8 cellular contexts compared by ENCODE assay signal in the genomic region with DNA sequence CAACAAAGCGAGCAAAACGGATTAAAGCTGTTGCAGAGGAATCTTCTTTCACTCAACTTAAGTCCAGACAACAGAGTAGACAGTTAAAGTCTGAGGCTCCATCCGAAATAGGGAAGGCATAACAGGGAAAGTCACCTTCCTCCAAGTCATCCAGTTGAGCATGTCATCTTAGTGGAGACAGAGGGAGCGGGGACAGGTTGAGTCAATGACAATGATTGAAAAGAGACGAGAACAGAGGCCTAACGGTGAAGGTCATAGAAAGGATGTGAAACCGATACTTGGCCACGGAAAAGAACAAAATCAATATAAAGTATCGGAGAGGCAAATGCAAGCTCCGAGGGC. TPM values are rescaled to one million over a fixed set of nuclear protein-coding genes. Genes with fewer than 3 reads are reported as not detected.
DNase-seq lines count a peak whose midpoint lies in the region; ATAC-seq and TF ChIP-seq lines count a peak whose summit lies in the region.

No MANE protein-coding gene starts in this region.

- DNase-seq in Caco-2 (peak in 1 of 2 experiments; percentile 2), right cardiac atrium (no peak)
- DNase-seq in activated CD8-positive, alpha-beta T cell treated with anti-CD3 and anti-CD28 coated beads, Interleukin-2, amount 10 ng/mL, durations not matched to agents 7 days and 5 days: no peak
- DNase-seq in activated CD4-positive, CD25-positive, alpha-beta regulatory T cell treated with anti-CD3 and anti-CD28 coated beads, Interleukin-2, amount 50 U/mL, for 72 hours: no peak
- no peak for DNase-seq in activated CD8-positive, alpha-beta memory T cell treated with anti-CD3 and anti-CD28 coated beads for 24 hours
- DNase-seq in effector CD4-positive, alpha-beta T cell: no peak

- BruUV-seq in Caco-2 (replicated peaks; lab: Mats Ljungman, UMichigan): no TSS peak

- H3K27ac Mint-ChIP-seq in Caco-2 (ENCODE audit: unreplicated experiment): peak overlapping the region; percentile 89
- peak overlapping the region; percentile 93 for H3K27ac Mint-ChIP-seq in activated CD8-positive, alpha-beta T cell treated with anti-CD3 and anti-CD28 coated beads, Interleukin-2, amount 10 ng/mL, durations not matched to agents 7 days and 5 days

- POLR2A ChIA-PET in Caco-2 (lab: Charles Lee): interaction anchor here (0.6 kb wide), 1 partner anchor 273 kb away, joined by 9 read pairs; no protein-coding TSS in a partner anchor
- POLR2A ChIA-PET in activated CD8-positive, alpha-beta T cell treated with anti-CD3 and anti-CD28 coated beads, Interleukin-2, amount 10 ng/mL, durations not matched to agents 7 days and 5 days (lab: Charles Lee): interaction anchor here (0.6 to 1.8 kb wide), 6 partner anchors 9 to 333 kb away, joined by 3 to 14 read pairs (median 4); partner anchors contain the start of gene DYM

- H3K36me3 ChIP-seq in Caco-2 (ENCODE audit: control insufficient read depth, insufficient read depth, low read length): no peaks in the 10 kb centered on the region
- H3K36me3 ChIP-seq in skeletal muscle satellite cell (ENCODE audit: insufficient read depth, low read length): peaks cover 53% of the 10 kb centered on the region

- H3K9ac ChIP-seq in skeletal muscle satellite cell (ENCODE audit: low read depth, low read length): peak overlapping the region; percentile 91

- no peaks in the 10 kb centered on the region for H3K27me3 Mint-ChIP-seq in Caco-2 (ENCODE audit: insufficient read depth, unreplicated experiment)
- H3K27me3 Mint-ChIP-seq in activated CD8-positive, alpha-beta T cell treated with anti-CD3 and anti-CD28 coated beads, Interleukin-2, amount 10 ng/mL, durations not matched to agents 7 days and 5 days (ENCODE audit: low read depth): no peaks in the 10 kb centered on the region

- H3K27ac ChIP-seq in right cardiac atrium (ENCODE audit: low read length): peak overlapping the region; percentile 87

- intact Hi-C loops in Caco-2 (cut with micrococcal nuclease; ENCODE audit: unreplicated experiment): no loop called here
- intact Hi-C loops in right cardiac atrium (cut with DNase I): no loop called here

- CTCF ChIA-PET in Caco-2 (lab: Charles Lee): interaction anchor here (1.2 to 1.3 kb wide), 2 partner anchors 298 to 372 kb away, joined by 3 read pairs; no protein-coding TSS in a partner anchor
- CTCF ChIA-PET in activated CD8-positive, alpha-beta T cell treated with anti-CD3 and anti-CD28 coated beads, Interleukin-2, amount 10 ng/mL, durations not matched to agents 7 days and 5 days (lab: Charles Lee): interaction anchor here (1.1 to 2.1 kb wide), 5 partner anchors 11 to 810 kb away, joined by 3 to 8 read pairs (median 4); partner anchors contain the start of gene DYM

- WGBS in right cardiac atrium: 1% methylated on average over 10 of the region's 10 CpGs

- H3K4me3 Mint-ChIP-seq in Caco-2 (ENCODE audit: unreplicated experiment): peak overlapping the region; percentile 98
- peak overlapping the region; percentile 87 for H3K4me3 Mint-ChIP-seq in activated CD8-positive, alpha-beta T cell treated with anti-CD3 and anti-CD28 coated beads, Interleukin-2, amount 10 ng/mL, durations not matched to agents 7 days and 5 days

- H3K4me3 ChIP-seq in Caco-2 (ENCODE audit: low read depth, low read length): peak overlapping the region; percentile 66
- H3K4me3 ChIP-seq in right cardiac atrium (ENCODE audit: low read length): peak overlapping the region; percentile 80
- peak overlapping the region; percentile 90 for H3K4me3 ChIP-seq in skeletal muscle satellite cell (ENCODE audit: low read length)

- H3K9me3 Mint-ChIP-seq in Caco-2 (ENCODE audit: unreplicated experiment): no peaks in the 10 kb centered on the region
- H3K9me3 Mint-ChIP-seq in activated CD8-positive, alpha-beta T cell treated with anti-CD3 and anti-CD28 coated beads, Interleukin-2, amount 10 ng/mL, durations not matched to agents 7 days and 5 days (ENCODE audit: insufficient read depth): no peaks in the 10 kb centered on the region

- H3K4me2 ChIP-seq in skeletal muscle satellite cell (ENCODE audit: low read length): peak overlapping the region; percentile 87

- H3K4me1 ChIP-seq in Caco-2 (peaks cover 7% of the 10 kb centered on the region), right cardiac atrium (ENCODE audit: control insufficient read depth, insufficient read depth, low read length) (no peaks in the 10 kb centered on the region), skeletal muscle satellite cell (ENCODE audit: control insufficient read depth, insufficient read depth, low read length) (peaks cover 33% of the 10 kb centered on the region)

- TF ChIP-seq CTCF in Caco-2 (IDR thresholded peaks at IDR 0.05; ENCODE audit: insufficient read depth in 1 of 2, low read depth in 1 of 2, low read length in 1 of 2, severe bottlenecking in 1 of 2, unreplicated experiment in 1 of 2): no peak

- H3K27me3 ChIP-seq in Caco-2 (replicated peaks; ENCODE audit: control insufficient read depth, insufficient read depth, low read length) (no peaks in the 10 kb centered on the region), right cardiac atrium (ENCODE audit: control insufficient read depth, insufficient read depth) (no peaks in the 10 kb centered on the region), skeletal muscle satellite cell (ENCODE audit: control insufficient read depth, insufficient read depth, low read length) (no peaks in the 10 kb centered on the region)

- ATAC-seq in HG03025 (IDR thresholded peaks at IDR 0.05; ENCODE audit: low FRiP score, unreplicated experiment) (peak; percentile 32), right cardiac atrium (peak; percentile 8 to 45)
- peak; percentile 11 for ATAC-seq in activated CD8-positive, alpha-beta T cell treated with anti-CD3 and anti-CD28 coated beads, Interleukin-2, amount 10 ng/mL, durations not matched to agents 7 days and 5 days

- H3K9me3 ChIP-seq in Caco-2 (no peaks in the 10 kb centered on the region), right cardiac atrium (ENCODE audit: control insufficient read depth, low read length) (no peaks in the 10 kb centered on the region), skeletal muscle satellite cell (replicated peaks; ENCODE audit: low read length) (no peaks in the 10 kb centered on the region)

- peaks cover 62% of the 10 kb centered on the region for H3K36me3 Mint-ChIP-seq in Caco-2 (ENCODE audit: insufficient read depth, unreplicated experiment)
- peaks cover 67% of the 10 kb centered on the region for H3K36me3 Mint-ChIP-seq in activated CD8-positive, alpha-beta T cell treated with anti-CD3 and anti-CD28 coated beads, Interleukin-2, amount 10 ng/mL, durations not matched to agents 7 days and 5 days (ENCODE audit: low read depth)

- no peaks in the 10 kb centered on the region for H3K4me1 Mint-ChIP-seq in Caco-2 (ENCODE audit: low read depth, unreplicated experiment)
- H3K4me1 Mint-ChIP-seq in activated CD8-positive, alpha-beta T cell treated with anti-CD3 and anti-CD28 coated beads, Interleukin-2, amount 10 ng/mL, durations not matched to agents 7 days and 5 days (ENCODE audit: low read depth): peaks cover 58% of the 10 kb centered on the region

RNA-seq across cellular contexts. Expression of gene C18orf32, which starts 0.4 kb away (rescaled TPM):
- 14.0 and 14.7 TPM in 2 replicates for total RNA-seq in Caco-2 (2022)
- total RNA-seq in activated CD8-positive, alpha-beta T cell treated with anti-CD3 and anti-CD28 coated beads, Interleukin-2, amount 10 ng/mL, durations not matched to agents 7 days and 5 days: 10 to 100 TPM; 14.9 to 20.9 TPM
- total RNA-seq in right cardiac atrium: 10 to 100 TPM; 64.7 to 79.6 (median 72.8) TPM
- polyA plus RNA-seq in right cardiac atrium: 120 TPM
- 9.9 and 13.3 TPM in 2 replicates for total RNA-seq in skeletal muscle satellite cell (2012; rRNA removed)

RNA-seq across cellular contexts. Expression of gene RPL17, which starts 5.7 kb away (rescaled TPM):
- total RNA-seq in Caco-2 (2022) (989 and 1,037 TPM in 2 replicates), right cardiac atrium (1,000 to 10,000 TPM in 2 of 4 donors, 100 to 1,000 TPM in 2; 949 to 1,084 (median 1,011) TPM)
- 1,000 to 10,000 TPM; 1,415 to 1,420 TPM for total RNA-seq in activated CD8-positive, alpha-beta T cell treated with anti-CD3 and anti-CD28 coated beads, Interleukin-2, amount 10 ng/mL, durations not matched to agents 7 days and 5 days
- polyA plus RNA-seq in right cardiac atrium: 1,230 TPM
- 2,610 and 3,166 TPM in 2 replicates for total RNA-seq in skeletal muscle satellite cell (2012; rRNA removed)

RNA-seq across cellular contexts. Expression of gene DYM, which starts 26.1 kb away (rescaled TPM):
- total RNA-seq in Caco-2 (2022) (33.1 and 35.1 TPM in 2 replicates), right cardiac atrium (10 to 100 TPM; 50.0 to 59.7 (median 50.9) TPM)
- 10 to 100 TPM; 61.9 to 68.1 TPM for total RNA-seq in activated CD8-positive, alpha-beta T cell treated with anti-CD3 and anti-CD28 coated beads, Interleukin-2, amount 10 ng/mL, durations not matched to agents 7 days and 5 days
- polyA plus RNA-seq in right cardiac atrium: 13.1 TPM
- total RNA-seq in skeletal muscle satellite cell (2012; rRNA removed): 31.5 and 35.0 TPM in 2 replicates
